8 cellular contexts compared by ENCODE assay signal in the genomic region with DNA sequence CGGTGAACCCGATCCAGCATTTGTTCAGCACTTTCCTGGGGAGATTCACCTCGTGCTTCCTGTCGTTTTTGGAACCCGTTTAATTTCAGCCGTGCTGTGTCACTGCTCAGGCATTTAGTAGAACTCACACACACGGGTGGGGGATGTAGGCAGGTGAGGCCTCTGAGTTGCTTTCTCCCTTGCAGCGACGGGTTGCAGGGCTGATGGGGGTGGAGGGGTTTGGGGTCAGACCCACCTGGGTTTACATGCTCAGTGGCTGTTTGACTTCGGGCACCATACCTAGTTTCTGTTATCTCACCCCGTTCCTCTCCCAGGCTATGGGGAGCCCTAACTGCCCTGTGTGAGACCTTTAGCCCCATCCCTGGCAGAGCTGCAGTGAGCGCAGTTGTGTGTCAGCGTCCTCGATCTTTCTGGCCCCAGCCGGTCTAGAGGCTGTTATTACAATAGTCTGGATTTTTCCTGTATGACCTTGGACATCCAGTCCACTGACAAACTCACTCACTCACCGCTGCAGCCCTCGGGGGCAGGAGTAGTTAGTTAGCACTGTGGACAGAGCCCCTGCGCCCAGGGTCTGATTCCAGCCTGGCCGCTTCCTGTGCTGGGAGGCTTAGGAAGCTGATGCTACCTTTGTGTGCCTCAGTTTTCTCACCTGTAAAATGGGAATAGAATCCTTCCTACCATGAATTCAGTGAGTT. TPM values are rescaled to one million over a fixed set of nuclear protein-coding genes. Genes with fewer than 3 reads are reported as not detected.
DNase-seq lines count a peak whose midpoint lies in the region; ATAC-seq and TF ChIP-seq lines count a peak whose summit lies in the region.

No MANE protein-coding gene starts in this region.

- TF ChIP-seq CTCF in WI38 (IDR thresholded peaks at IDR 0.05; ENCODE audit: low read depth, low read length) = no peak
- TF ChIP-seq CTCF in right atrium auricular region (IDR thresholded peaks at IDR 0.05) = no peak
- no peak for TF ChIP-seq CTCF in gastrocnemius medialis (IDR thresholded peaks at IDR 0.05 in 4 of 5, conservative IDR thresholded peaks at IDR 0.05 in 1 of 5)

- no peaks in the 10 kb centered on the region for H3K27me3 ChIP-seq in HAP-1 (ENCODE audit: low read depth)
- H3K27me3 ChIP-seq in right atrium auricular region = no peaks in the 10 kb centered on the region
- no peaks in the 10 kb centered on the region for H3K27me3 ChIP-seq in gastrocnemius medialis

- ATAC-seq in gastrocnemius medialis (no peak), HG02798 (IDR thresholded peaks at IDR 0.05; ENCODE audit: poor library complexity, unreplicated experiment) (no peak)

- H3K27ac ChIP-seq in right atrium auricular region = peak overlapping the region; percentile 80 to 87
- peak overlapping the region; percentile 59 to 85 (median 78) for H3K27ac ChIP-seq in gastrocnemius medialis

- no peak for TF ChIP-seq POLR2A in gastrocnemius medialis (IDR thresholded peaks at IDR 0.05)

- H3K4me3 ChIP-seq in HAP-1 (peak overlapping the region; percentile 73), WI38 (ENCODE audit: low read depth, low read length) (peak overlapping the region; percentile 54), right atrium auricular region (peak overlapping the region in 1 of 2 donors; percentile 69), gastrocnemius medialis (peak overlapping the region; percentile 9 to 89 (median 64))

- in situ Hi-C loops in HAP-1 (cut with MboI; ENCODE audit: low sequenced_read_pairs) (no loop called here), gastrocnemius medialis (cut with MboI; ENCODE audit: low sequenced_read_pairs in 4 of 4) (loop anchor here in 1 of 4 donors (25.0 kb wide), 1 partner anchor 122 kb away; no protein-coding TSS in a partner anchor)

- H3K36me3 ChIP-seq in HAP-1 (replicated peaks) (peaks cover 3% of the 10 kb centered on the region; the same call in 1 of the 2 replicates), right atrium auricular region (no peaks in the 10 kb centered on the region), gastrocnemius medialis (no peaks in the 10 kb centered on the region)

- intact Hi-C loops in gastrocnemius medialis (cut with DNase I; ENCODE audit: low total_unique reads) = loop anchor here (5.0 kb wide), 1 partner anchor 67 kb away; no protein-coding TSS in a partner anchor

- H3K4me1 ChIP-seq in HAP-1 = peaks cover 11% of the 10 kb centered on the region
- peaks cover 0 to 47% of the 10 kb centered on the region in 2 donors for H3K4me1 ChIP-seq in right atrium auricular region
- H3K4me1 ChIP-seq in gastrocnemius medialis = peaks cover 32 to 44% of the 10 kb centered on the region in 2 donors

- DNase-seq in HAP-1 (ENCODE audit: low spot score in 2 of 2) = peak in 1 of 2 experiments; percentile 40
- DNase-seq in right atrium auricular region (ENCODE audit: low spot score) = no peak
- DNase-seq in gastrocnemius medialis = peak in 1 of 2 donors; percentile 37
- no peak for DNase-seq in NCI-H748 (lab: John Stamatoyannopoulos, UW; ENCODE audit: unreplicated experiment)
- no peak for DNase-seq in globus pallidus (ENCODE audit: low spot score)
- no peak for DNase-seq in NCI-H2107 treated with DMSO at 0.1 percent for 48 hours (lab: John Stamatoyannopoulos, UW; ENCODE audit: unreplicated experiment)

- H3K9me3 ChIP-seq in HAP-1 (no peaks in the 10 kb centered on the region), right atrium auricular region (no peaks in the 10 kb centered on the region), gastrocnemius medialis (no peaks in the 10 kb centered on the region)

RNA-seq across cellular contexts. Expression of a gene that starts 2.6 kb away (rescaled TPM):
- total RNA-seq in right atrium auricular region = 10 to 100 TPM; 34.6 to 60.9 TPM
- total RNA-seq in gastrocnemius medialis = 10 to 100 TPM in 2 of 4 donors, 1 to 10 TPM in 2; 3.7 to 12.3 (median 8.1) TPM

RNA-seq across cellular contexts. Expression of a gene that starts 43.3 kb away (rescaled TPM):
- total RNA-seq in right atrium auricular region = 10 to 100 TPM; 20.4 to 21.3 TPM
- 10 to 100 TPM in 2 of 4 donors, 1 to 10 TPM in 2; 8.1 to 19.3 (median 10.6) TPM for total RNA-seq in gastrocnemius medialis
